Comparison of ENCODE assay signal across 20 cellular contexts in genomic region chr4:91256043-91256442, GRCh38.
DNase-seq lines count a peak whose midpoint lies in the region; ATAC-seq and FAIRE-seq lines count a peak whose summit lies in the region.
"Had no signal": no experiment of that assay in that cellular context is flagged by ENCODE, and none has a peak within 500 bp of the region (broad histone marks: within the 10 kb centered on the region; RNA-seq: fewer than 3 reads in every experiment).

No MANE protein-coding gene starts in this region.

- H2AFZ ChIP-seq in neuronal stem cell (ENCODE audit: low read length): peak overlapping the region; percentile 38

- H3K18ac ChIP-seq in neuronal stem cell (ENCODE audit: low read length): no peak overlapping the region

- no peak overlapping the region for H2BK120ac ChIP-seq in neuronal stem cell (ENCODE audit: low read depth, low read length)

- H2AK5ac ChIP-seq in neuronal stem cell (ENCODE audit: low read depth, low read length): no peak overlapping the region

- no peaks in the 10 kb centered on the region for H3K27me3 ChIP-seq in neuronal stem cell (ENCODE audit: control insufficient read depth in 3 of 3, insufficient read depth in 3 of 3, low read depth in 1 of 3, low read length in 3 of 3)
- H3K27me3 ChIP-seq: BE2C had no signal

- no peak overlapping the region for H3K4me3 ChIP-seq in neuronal stem cell (ENCODE audit: low read length in 2 of 2)

- ATAC-seq in HG03460 (IDR thresholded peaks at IDR 0.05; ENCODE audit: unreplicated experiment): no peak
- ATAC-seq: HepG2 had no signal

- no peak overlapping the region for H3K4me2 ChIP-seq in neuronal stem cell (ENCODE audit: insufficient read depth, low read length, poor library complexity, severe bottlenecking)

- H2BK5ac ChIP-seq in neuronal stem cell (ENCODE audit: low read length): no peak overlapping the region

- H3K27ac ChIP-seq in neuronal stem cell (replicated peaks; ENCODE audit: low read length): no peak overlapping the region
- H3K27ac ChIP-seq: 22Rv1, RWPE1 had no signal

- H3K23ac ChIP-seq in neuronal stem cell (ENCODE audit: low read depth, low read length, poor library complexity): no peak overlapping the region

- H2BK12ac ChIP-seq in neuronal stem cell (ENCODE audit: low read length): no peak overlapping the region

- H4K8ac ChIP-seq in neuronal stem cell (ENCODE audit: low read depth, low read length): no peak overlapping the region

- no peak for FAIRE-seq in RCC 7860 (lab: Jason Lieb, UNC)
- FAIRE-seq: GM19239, HepG2 had no signal

- H4K91ac ChIP-seq in neuronal stem cell (ENCODE audit: low read depth, low read length, poor library complexity): no peak overlapping the region

- H3K36me3 ChIP-seq in neuronal stem cell (replicated peaks in 1 of 2; ENCODE audit: control insufficient read depth in 2 of 2, insufficient read depth in 2 of 2, low read length in 2 of 2): no peaks in the 10 kb centered on the region
- H3K36me3 ChIP-seq: BE2C had no signal

- peak; percentile 62 for DNase-seq in DMS53 (lab: John Stamatoyannopoulos, UW)
- DNase-seq in DMS53 treated with DMSO at 0.1 percent for 48 hours (lab: John Stamatoyannopoulos, UW; ENCODE audit: unreplicated experiment): no peak
- peak; percentile 23 for DNase-seq in RCC 7860 (ENCODE audit: low spot score)
- peak; percentile 30 for DNase-seq in iPS DF 4.7 (ENCODE audit: extremely low read depth, low spot score)
- DNase-seq in neuronal stem cell (ENCODE audit: low spot score): no peak
- no peak for DNase-seq in HCEC 1CT
- DNase-seq in UCSD-AML1 (lab: John Stamatoyannopoulos, UW; ENCODE audit: unreplicated experiment): no peak
- DNase-seq: BE2C; CD4-positive, alpha-beta T cell; GF-D8; KG1; NCI-H1436; NCI-H2029 treated with DMSO at 0.1 percent for 48 hours; NCI-H2171 treated with DMSO at 0.1 percent for 48 hours; NCI-H82 had no signal

- no peak overlapping the region for H2BK15ac ChIP-seq in neuronal stem cell (ENCODE audit: low read length)

- H3K79me1 ChIP-seq in neuronal stem cell (ENCODE audit: low read depth, low read length): no peaks in the 10 kb centered on the region

- no peak overlapping the region for H3K14ac ChIP-seq in neuronal stem cell (ENCODE audit: low read length)

- no peak overlapping the region for H3K4ac ChIP-seq in neuronal stem cell (ENCODE audit: low read length)

- no peaks in the 10 kb centered on the region for H3K4me1 ChIP-seq in neuronal stem cell (ENCODE audit: control insufficient read depth in 2 of 2, insufficient read depth in 1 of 2, low read depth in 1 of 2, low read length in 2 of 2)
- H3K4me1 ChIP-seq: BE2C had no signal

- H3K9ac ChIP-seq in neuronal stem cell (ENCODE audit: low read depth, low read length, poor library complexity): no peak overlapping the region

- H3K9me3 ChIP-seq in neuronal stem cell (replicated peaks in 1 of 2; ENCODE audit: control insufficient read depth in 2 of 2, insufficient read depth in 1 of 2, low read depth in 1 of 2, low read length in 2 of 2): no peaks in the 10 kb centered on the region
- H3K9me3 ChIP-seq: BE2C had no signal

- no CpG with 5 or more reads among the region's 5 CpGs for WGBS in neuronal stem cell (ENCODE audit: extremely low coverage in 2 of 2, insufficient read length in 2 of 2, insufficient replicate concordance in 1 of 2), 2 donors

Comparison
In these comparisons a context has a peak if more than half of its experiments do, and no peak if none do; other contexts are left out.
1. DNase-seq: peak in DMS53 (single experiment), RCC 7860 (single experiment) and iPS DF 4.7 (single experiment); none in DMS53 treated with DMSO at 0.1 percent for 48 hours (single experiment), neuronal stem cell (single experiment), HCEC 1CT (single experiment) and UCSD-AML1 (single experiment).